In genomic region chr3:87088366-87088983, GRCh38 we compare ENCODE assay signal across 8 cellular contexts.
DNase-seq lines count a peak whose midpoint lies in the region; ATAC-seq and TF ChIP-seq lines count a peak whose summit lies in the region.

No MANE protein-coding gene starts in this region.

- no peaks in the 10 kb centered on the region for H3K9me3 Mint-ChIP-seq in dendritic cell treated with granulocyte-macrophage colony-stimulating factor and Interleukin-4, amounts not matched to agents 40 ng/mL and 50 ng/mL, for 4 days

- no peaks in the 10 kb centered on the region for H3K36me3 ChIP-seq in parathyroid adenoma (ENCODE audit: control insufficient read depth, insufficient read depth, low read length)

- H3K27me3 Mint-ChIP-seq in dendritic cell treated with granulocyte-macrophage colony-stimulating factor and Interleukin-4, amounts not matched to agents 40 ng/mL and 50 ng/mL, for 4 days: no peaks in the 10 kb centered on the region

- H2AFZ ChIP-seq in parathyroid adenoma: peak overlapping the region; percentile 56

- no peaks in the 10 kb centered on the region for H3K9me3 ChIP-seq in parathyroid adenoma (ENCODE audit: control insufficient read depth, low read length)

- no peak for TF ChIP-seq CTCF in parathyroid adenoma (IDR thresholded peaks at IDR 0.05)

- peak overlapping the region; percentile 59 for H3K4me3 ChIP-seq in parathyroid adenoma (ENCODE audit: low read depth, low read length)

- no peaks in the 10 kb centered on the region for H3K79me2 ChIP-seq in parathyroid adenoma

- peaks cover 18% of the 10 kb centered on the region for H3K4me1 Mint-ChIP-seq in dendritic cell treated with granulocyte-macrophage colony-stimulating factor and Interleukin-4, amounts not matched to agents 40 ng/mL and 50 ng/mL, for 4 days (ENCODE audit: low read depth)

- no peak overlapping the region for H3K27ac ChIP-seq in parathyroid adenoma

- no peaks in the 10 kb centered on the region for H3K4me1 ChIP-seq in parathyroid adenoma

- H3K27ac Mint-ChIP-seq in dendritic cell treated with granulocyte-macrophage colony-stimulating factor and Interleukin-4, amounts not matched to agents 40 ng/mL and 50 ng/mL, for 4 days: peak overlapping the region; percentile 97

- no peaks in the 10 kb centered on the region for H3K27me3 ChIP-seq in parathyroid adenoma (ENCODE audit: control insufficient read depth, insufficient read depth, low read length)

- DNase-seq in Kasumi-1 (lab: John Stamatoyannopoulos, UW) (no peak), NCI-H1694 (lab: John Stamatoyannopoulos, UW) (no peak), NCI-H1930 (lab: John Stamatoyannopoulos, UW) (no peak)

- ATAC-seq in GM18520 (IDR thresholded peaks at IDR 0.05; ENCODE audit: unreplicated experiment) (peak; percentile 8), HG03175 (IDR thresholded peaks at IDR 0.05; ENCODE audit: unreplicated experiment) (peak; percentile 13), HG03025 (IDR thresholded peaks at IDR 0.05; ENCODE audit: low FRiP score, unreplicated experiment) (no peak)

- peak overlapping the region; percentile 94 for H3K4me3 Mint-ChIP-seq in dendritic cell treated with granulocyte-macrophage colony-stimulating factor and Interleukin-4, amounts not matched to agents 40 ng/mL and 50 ng/mL, for 4 days

- no peak overlapping the region for H3K9ac ChIP-seq in parathyroid adenoma

- H3K4me2 ChIP-seq in parathyroid adenoma (ENCODE audit: low read length): peak overlapping the region; percentile 88

- intact Hi-C loops in dendritic cell treated with granulocyte-macrophage colony-stimulating factor and Interleukin-4, amounts not matched to agents 40 ng/mL and 50 ng/mL, for 4 days (cut with micrococcal nuclease): loop anchor here (2.0 to 10.0 kb wide), 2 partner anchors 138 to 314 kb away; partner anchors contain the start of gene CHMP2B

- H3K36me3 Mint-ChIP-seq in dendritic cell treated with granulocyte-macrophage colony-stimulating factor and Interleukin-4, amounts not matched to agents 40 ng/mL and 50 ng/mL, for 4 days (ENCODE audit: low read depth): peaks cover 7% of the 10 kb centered on the region
